ENCODE assay signal across 8 cellular contexts in the genomic region with DNA sequence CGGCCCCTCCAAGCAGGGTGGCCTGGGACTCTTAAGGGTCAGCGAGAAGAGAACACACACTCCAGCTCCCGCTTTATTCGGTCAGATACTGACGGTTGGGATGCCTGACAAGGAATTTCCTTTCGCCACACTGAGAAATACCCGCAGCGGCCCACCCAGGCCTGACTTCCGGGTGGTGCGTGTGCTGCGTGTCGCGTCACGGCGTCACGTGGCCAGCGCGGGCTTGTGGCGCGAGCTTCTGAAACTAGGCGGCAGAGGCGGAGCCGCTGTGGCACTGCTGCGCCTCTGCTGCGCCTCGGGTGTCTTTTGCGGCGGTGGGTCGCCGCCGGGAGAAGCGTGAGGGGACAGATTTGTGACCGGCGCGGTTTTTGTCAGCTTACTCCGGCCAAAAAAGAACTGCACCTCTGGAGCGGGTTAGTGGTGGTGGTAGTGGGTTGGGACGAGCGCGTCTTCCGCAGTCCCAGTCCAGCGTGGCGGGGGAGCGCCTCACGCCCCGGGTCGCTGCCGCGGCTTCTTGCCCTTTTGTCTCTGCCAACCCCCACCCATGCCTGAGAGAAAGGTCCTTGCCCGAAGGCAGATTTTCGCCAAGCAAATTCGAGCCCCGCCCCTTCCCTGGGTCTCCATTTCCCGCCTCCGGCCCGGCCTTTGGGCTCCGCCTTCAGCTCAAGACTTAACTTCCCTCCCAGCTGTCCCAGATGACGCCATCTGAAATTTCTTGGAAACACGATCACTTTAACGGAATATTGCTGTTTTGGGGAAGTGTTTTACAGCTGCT. TPM values are rescaled to one million over a fixed set of nuclear protein-coding genes. Genes with fewer than 3 reads are reported as not detected.
DNase-seq lines count a peak whose midpoint lies in the region; ATAC-seq and TF ChIP-seq lines count a peak whose summit lies in the region.

A gene with protein sequence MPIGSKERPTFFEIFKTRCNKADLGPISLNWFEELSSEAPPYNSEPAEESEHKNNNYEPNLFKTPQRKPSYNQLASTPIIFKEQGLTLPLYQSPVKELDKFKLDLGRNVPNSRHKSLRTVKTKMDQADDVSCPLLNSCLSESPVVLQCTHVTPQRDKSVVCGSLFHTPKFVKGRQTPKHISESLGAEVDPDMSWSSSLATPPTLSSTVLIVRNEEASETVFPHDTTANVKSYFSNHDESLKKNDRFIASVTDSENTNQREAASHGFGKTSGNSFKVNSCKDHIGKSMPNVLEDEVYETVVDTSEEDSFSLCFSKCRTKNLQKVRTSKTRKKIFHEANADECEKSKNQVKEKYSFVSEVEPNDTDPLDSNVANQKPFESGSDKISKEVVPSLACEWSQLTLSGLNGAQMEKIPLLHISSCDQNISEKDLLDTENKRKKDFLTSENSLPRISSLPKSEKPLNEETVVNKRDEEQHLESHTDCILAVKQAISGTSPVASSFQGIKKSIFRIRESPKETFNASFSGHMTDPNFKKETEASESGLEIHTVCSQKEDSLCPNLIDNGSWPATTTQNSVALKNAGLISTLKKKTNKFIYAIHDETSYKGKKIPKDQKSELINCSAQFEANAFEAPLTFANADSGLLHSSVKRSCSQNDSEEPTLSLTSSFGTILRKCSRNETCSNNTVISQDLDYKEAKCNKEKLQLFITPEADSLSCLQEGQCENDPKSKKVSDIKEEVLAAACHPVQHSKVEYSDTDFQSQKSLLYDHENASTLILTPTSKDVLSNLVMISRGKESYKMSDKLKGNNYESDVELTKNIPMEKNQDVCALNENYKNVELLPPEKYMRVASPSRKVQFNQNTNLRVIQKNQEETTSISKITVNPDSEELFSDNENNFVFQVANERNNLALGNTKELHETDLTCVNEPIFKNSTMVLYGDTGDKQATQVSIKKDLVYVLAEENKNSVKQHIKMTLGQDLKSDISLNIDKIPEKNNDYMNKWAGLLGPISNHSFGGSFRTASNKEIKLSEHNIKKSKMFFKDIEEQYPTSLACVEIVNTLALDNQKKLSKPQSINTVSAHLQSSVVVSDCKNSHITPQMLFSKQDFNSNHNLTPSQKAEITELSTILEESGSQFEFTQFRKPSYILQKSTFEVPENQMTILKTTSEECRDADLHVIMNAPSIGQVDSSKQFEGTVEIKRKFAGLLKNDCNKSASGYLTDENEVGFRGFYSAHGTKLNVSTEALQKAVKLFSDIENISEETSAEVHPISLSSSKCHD (N-terminal part only) (plus strand): TSS at position 254 of the 775 bp plus-strand sequence. CDS start 953 bp downstream, outside the sequence.
A gene with protein sequence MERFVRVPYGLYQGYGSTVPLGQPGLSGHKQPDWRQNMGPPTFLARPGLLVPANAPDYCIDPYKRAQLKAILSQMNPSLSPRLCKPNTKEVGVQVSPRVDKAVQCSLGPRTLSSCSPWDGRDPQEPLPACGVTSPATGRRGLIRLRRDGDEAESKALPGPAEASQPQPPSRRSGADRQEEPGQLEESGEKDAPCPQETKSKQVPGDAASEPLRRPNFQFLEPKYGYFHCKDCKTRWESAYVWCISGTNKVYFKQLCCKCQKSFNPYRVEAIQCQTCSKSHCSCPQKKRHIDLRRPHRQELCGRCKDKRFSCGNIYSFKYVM (minus strand): TSS at position 109 of the 775 bp plus-strand sequence. CDS start 3,438 bp downstream, outside the sequence.

- peak within 1 kb of the TSS; percentile 94 to 100 (median 98) for H3K27ac ChIP-seq in spleen

- H3K4me1 ChIP-seq in spleen: peaks cover 0 to 34% (median 12%) of the 10 kb centered on the region in 6 donors

- peak within 1 kb of the TSS; percentile 100 for H3K27ac Mint-ChIP-seq in activated B cell treated with CpG ODN at 0.5 μM for 24 hours

- CTCF ChIA-PET in AG04449 (lab: Yijun Ruan, JAX) (interaction anchor here (0.6 to 2.4 kb wide), 14 partner anchors 8 to 406 kb away, joined by 3 to 10 read pairs (median 3); a partner anchor contains a TSS), activated B cell treated with CpG ODN at 0.5 μM for 24 hours (lab: Charles Lee) (interaction anchor here (0.7 to 4.1 kb wide), 9 partner anchors 10 to 1228 kb away, joined by 3 to 17 read pairs (median 3); a partner anchor contains a TSS)

- TF ChIP-seq POLR2A in spleen (IDR thresholded peaks at IDR 0.05): peak in 2 of 3 donors; percentile 52 to 75

- peak within 1 kb of the TSS; percentile 94 for H3K4me3 Mint-ChIP-seq in activated B cell treated with CpG ODN at 0.5 μM for 24 hours

- peaks cover 14% of the 10 kb centered on the region for H3K4me1 Mint-ChIP-seq in activated B cell treated with CpG ODN at 0.5 μM for 24 hours

- no peaks in the 10 kb centered on the region for H3K27me3 ChIP-seq in spleen (replicated peaks in 1 of 7)

- no peaks in the 10 kb centered on the region for H3K9me3 ChIP-seq in spleen

- peaks cover 11% of the 10 kb centered on the region for H3K36me3 Mint-ChIP-seq in activated B cell treated with CpG ODN at 0.5 μM for 24 hours (ENCODE audit: low read depth)

- TF ChIP-seq CTCF in AG04449 (IDR thresholded peaks at IDR 0.05; ENCODE audit: insufficient read depth, low read length, missing control alignments): no peak
- TF ChIP-seq CTCF in activated B cell treated with CpG ODN at 0.5 μM for 24 hours (IDR thresholded peaks at IDR 0.05): no peak
- TF ChIP-seq CTCF in cardiac fibroblast (IDR thresholded peaks at IDR 0.05; ENCODE audit: low read depth, low read length): no peak
- TF ChIP-seq CTCF in spleen (IDR thresholded peaks at IDR 0.05 in 8 of 11, conservative IDR thresholded peaks at IDR 0.05 in 3 of 11): peak in 5 of 11 experiments; percentile 5 to 20 (median 19)

- 0 to 2% (median 1%) methylated on average over 28 to 60 of the region's 60 CpGs for WGBS in spleen, 5 donors

- POLR2A ChIA-PET in AG04449 (lab: Yijun Ruan, JAX): interaction anchor here (1.0 kb wide), 1 partner anchor 8 kb away, joined by 3 read pairs; no protein-coding TSS in a partner anchor
- POLR2A ChIA-PET in activated B cell treated with CpG ODN at 0.5 μM for 24 hours (lab: Charles Lee): interaction anchor here (0.6 to 3.8 kb wide), 28 partner anchors 9 to 1287 kb away, joined by 3 to 64 read pairs (median 4); a partner anchor contains a TSS

- intact Hi-C loops in activated B cell treated with CpG ODN at 0.5 μM for 24 hours (cut with micrococcal nuclease): loop anchor here (1.0 to 10.0 kb wide), 11 partner anchors 113 to 1502 kb away; a partner anchor contains a TSS
- intact Hi-C loops in spleen (cut with DNase I; ENCODE audit: low total_unique reads): no loop called here

- H3K4me3 ChIP-seq in AG04449 (ENCODE audit: low read depth, low read length) (peak within 1 kb of the TSS; percentile 92), cardiac fibroblast (replicated peaks in 1 of 2; ENCODE audit: low read depth in 2 of 2, low read length in 2 of 2) (peak within 1 kb of the TSS; percentile 90 to 94), spleen (peak within 1 kb of the TSS; percentile 68 to 98 (median 88))

- H3K27me3 Mint-ChIP-seq in activated B cell treated with CpG ODN at 0.5 μM for 24 hours: no peaks in the 10 kb centered on the region

- ATAC-seq in GM18867 (IDR thresholded peaks at IDR 0.05; ENCODE audit: unreplicated experiment) (peak; percentile 92), HG03095 (IDR thresholded peaks at IDR 0.05; ENCODE audit: unreplicated experiment) (peak; percentile 93), activated B cell treated with CpG ODN at 0.5 μM for 24 hours (ENCODE audit: low read depth) (peak; percentile 88)

- no peaks in the 10 kb centered on the region for H3K9me3 Mint-ChIP-seq in activated B cell treated with CpG ODN at 0.5 μM for 24 hours

- H3K36me3 ChIP-seq in spleen: no peaks in the 10 kb centered on the region

- DNase-seq in AG04449 (ENCODE audit: low read depth, low spot score) (no peak), NCI-H226 (peak; percentile 56), activated B cell treated with CpG ODN at 0.5 μM for 24 hours (peak; percentile 80), cardiac fibroblast (ENCODE audit: low read depth in 2 of 2) (peak; percentile 91 to 93), iris pigment epithelial cell (ENCODE audit: low read depth) (peak; percentile 92), spleen (peak; percentile 98)

RNA-seq across cellular contexts. Expression of the first gene that starts in this region (rescaled TPM):
- total RNA-seq in activated B cell treated with CpG ODN at 0.5 μM for 24 hours: 4.5 and 6.6 TPM in 2 replicates
- total RNA-seq in spleen: 10 to 100 TPM in 1 of 7 donors, 1 to 10 TPM in 6; 5.0 to 11.2 (median 6.6) TPM
- 1 to 10 TPM in 1 of 3 donors, under 1 TPM in 2; 0.35 to 1.8 (median 0.50) TPM for polyA plus RNA-seq in spleen

RNA-seq across cellular contexts. Expression of the second gene that starts in this region (rescaled TPM):
- total RNA-seq in activated B cell treated with CpG ODN at 0.5 μM for 24 hours (not detected in 2 replicates), spleen (not detected)
- polyA plus RNA-seq in spleen: under 1 TPM in 1 of 3 donors, not detected in 2; 0.09 TPM
